ENCODE assay signal across 19 cellular contexts in the genomic region with DNA sequence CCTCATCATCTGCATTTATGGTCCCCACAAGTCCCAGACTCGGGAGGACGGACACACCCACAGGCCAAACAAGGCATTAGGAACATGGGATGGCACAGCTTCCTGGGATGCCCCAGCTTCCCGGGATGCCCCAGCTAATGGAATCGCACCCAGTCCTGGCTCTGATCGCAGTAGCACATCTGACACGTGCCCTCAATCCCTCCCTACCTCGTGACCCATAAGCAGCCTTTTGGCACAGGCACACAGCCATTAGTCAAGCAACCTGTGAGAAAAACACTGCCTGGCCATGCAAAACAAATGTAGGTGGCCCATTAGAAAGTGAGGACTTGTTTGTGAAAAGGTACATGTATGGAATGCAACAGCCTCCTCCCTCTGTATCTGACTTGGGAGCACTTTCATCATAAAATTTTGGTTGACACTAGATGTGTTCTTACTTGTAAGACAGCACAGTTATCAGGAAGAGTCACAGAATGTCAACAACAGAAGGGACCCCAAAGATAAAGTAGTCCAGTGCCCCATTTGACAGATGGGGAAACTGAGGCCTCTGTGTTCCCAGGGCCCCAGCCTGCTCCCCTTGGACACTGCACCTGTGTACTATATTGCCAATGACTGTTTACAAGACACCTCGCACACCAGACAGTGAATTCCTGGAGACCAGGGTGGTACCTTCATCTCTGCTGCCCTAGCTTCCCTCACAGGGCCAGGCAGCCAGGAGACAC. TPM values are rescaled to one million over a fixed set of nuclear protein-coding genes. Genes with fewer than 3 reads are reported as not detected.
A peak's percentile ranks its signal among the peaks of the same experiment; 100 is the strongest.
DNase-seq lines count a peak whose midpoint lies in the region; ATAC-seq, FAIRE-seq and TF ChIP-seq lines count a peak whose summit lies in the region.
"Had no signal": no experiment of that assay in that cellular context is flagged by ENCODE, and none has a peak within 500 bp of the region (broad histone marks: within the 10 kb centered on the region; RNA-seq: fewer than 3 reads in every experiment).

No MANE protein-coding gene starts in this region.

- no peak overlapping the region for H3K23ac ChIP-seq in H1 (ENCODE audit: insufficient read length)

- no peak overlapping the region for H3K56ac ChIP-seq in H1 (replicated peaks; ENCODE audit: insufficient read length, low read depth, low read length)

- H3K14ac ChIP-seq in H1 (ENCODE audit: insufficient read length), result no peak overlapping the region

- no peak overlapping the region; the same call in 1 of the 2 replicates for H2BK12ac ChIP-seq in H1 (ENCODE audit: low read depth, low read length)

- no peak overlapping the region for H3K4ac ChIP-seq in H1 (replicated peaks; ENCODE audit: insufficient read length, low read depth, low read length)

- H4K20me1 ChIP-seq in mammary epithelial cell (ENCODE audit: insufficient read depth, low read length) (no peaks in the 10 kb centered on the region), H1 (replicated peaks in 1 of 2; ENCODE audit: control insufficient read depth in 1 of 2, insufficient read depth in 2 of 2, low read length in 2 of 2) (peaks cover 5 to 7% of the 10 kb centered on the region in 2 experiments), neural progenitor cell (ENCODE audit: low read depth) (peaks cover 89% of the 10 kb centered on the region)

- H3K27ac ChIP-seq in mammary epithelial cell (ENCODE audit: insufficient read depth, low read depth, low read length) (no peak overlapping the region), H1 (ENCODE audit: low read depth, low read length) (no peak overlapping the region), neural progenitor cell (peak overlapping the region; percentile 61)
- H3K27ac ChIP-seq: SJCRH30, tibial artery had no signal

- FAIRE-seq in H1 (lab: Jason Lieb, UNC), result no peak
- FAIRE-seq: H54 had no signal

- H3K27me3 ChIP-seq in mammary epithelial cell (ENCODE audit: insufficient read depth, low read length) (no peaks in the 10 kb centered on the region), H1 (replicated peaks in 1 of 4; ENCODE audit: control insufficient read depth in 3 of 4, extremely low read depth in 1 of 4, insufficient read depth in 3 of 4, low read length in 3 of 4) (no peaks in the 10 kb centered on the region), neural progenitor cell (no peaks in the 10 kb centered on the region)
- H3K27me3 ChIP-seq: SJCRH30, tibial artery had no signal

- peaks cover 4% of the 10 kb centered on the region; the same call in 1 of the 2 replicates for H3K79me1 ChIP-seq in H1 (ENCODE audit: low read depth, low read length)

- H3K4me3 Mint-ChIP-seq in MCF 10A (ENCODE audit: unreplicated experiment) (peak overlapping the region; percentile 41), neural progenitor cell (peak overlapping the region; percentile 62)
- H3K4me3 Mint-ChIP-seq: CD4-positive, alpha-beta T cell had no signal

- no peak overlapping the region for H3K27ac Mint-ChIP-seq in MCF 10A (ENCODE audit: low read depth, unreplicated experiment)
- peak overlapping the region; percentile 95 for H3K27ac Mint-ChIP-seq in neural progenitor cell
- H3K27ac Mint-ChIP-seq: CD4-positive, alpha-beta T cell had no signal

- no peaks in the 10 kb centered on the region for H3K23me2 ChIP-seq in H1 (ENCODE audit: low read depth, low read length)

- WGBS in mammary epithelial cell (ENCODE audit: low coverage, missing lambda C conversion rate), result 54% methylated on average over 7 of the region's 8 CpGs
- WGBS in H1 (ENCODE audit: extremely low coverage in 1 of 2, insufficient coverage in 1 of 2, insufficient read length in 1 of 2, insufficient replicate concordance in 2 of 2, low coverage in 1 of 2, low lambda C conversion rate in 2 of 2, missing lambda C conversion rate in 1 of 2), 2 experiments, result 90% methylated on average over 8 of the region's 8 CpGs; no CpG with 5 or more reads in 1 of the 2 experiments

- no peak for TF ChIP-seq POLR2A in H1 (IDR thresholded peaks at IDR 0.05; ENCODE audit: control extremely low read depth in 1 of 2, low read depth in 2 of 2, low read length in 2 of 2)

- ATAC-seq in GM21447 (IDR thresholded peaks at IDR 0.05; ENCODE audit: unreplicated experiment) (no peak), GM21737 (IDR thresholded peaks at IDR 0.05; ENCODE audit: unreplicated experiment) (no peak)

- no peak overlapping the region for H2AK5ac ChIP-seq in H1 (ENCODE audit: low read depth, low read length)

- intact Hi-C loops in MCF 10A (cut with micrococcal nuclease) (no loop called here), mammary epithelial cell (cut with micrococcal nuclease) (no loop called here)

- H3K4me1 Mint-ChIP-seq in MCF 10A (ENCODE audit: insufficient read depth, unreplicated experiment) (peaks cover 78% of the 10 kb centered on the region), neural progenitor cell (peaks cover 88% of the 10 kb centered on the region)

- no peak overlapping the region for H2AFZ ChIP-seq in mammary epithelial cell (ENCODE audit: low read depth, low read length)
- no peak overlapping the region for H2AFZ ChIP-seq in H1 (ENCODE audit: low read length)
- H2AFZ ChIP-seq in neural progenitor cell (replicated peaks), result no peak overlapping the region

- H4K5ac ChIP-seq in H1 (ENCODE audit: insufficient read length, low read depth, low read length), result no peak overlapping the region

- H3K4me1 ChIP-seq in mammary epithelial cell (ENCODE audit: insufficient read depth, low read length) (peaks cover 50% of the 10 kb centered on the region), H1 (replicated peaks in 1 of 4; ENCODE audit: control insufficient read depth in 3 of 4, insufficient read depth in 4 of 4, low read length in 3 of 4) (peaks cover 18 to 46% (median 25%) of the 10 kb centered on the region in 4 experiments), neural progenitor cell (peaks cover 53% of the 10 kb centered on the region)

- BruUV-seq in MCF 10A (replicated peaks; lab: Mats Ljungman, UMichigan) (no TSS peak), mammary epithelial cell (replicated peaks; lab: Mats Ljungman, UMichigan) (no TSS peak)

- H3K27me3 Mint-ChIP-seq in MCF 10A (ENCODE audit: insufficient read depth, unreplicated experiment), result no peaks in the 10 kb centered on the region
- peaks cover 7% of the 10 kb centered on the region for H3K27me3 Mint-ChIP-seq in neural progenitor cell (ENCODE audit: insufficient read depth, low read depth)

- dilution Hi-C loops in mammary epithelial cell (cut with HindIII; ENCODE audit: low sequenced_read_pairs), result no loop called here

- H2BK15ac ChIP-seq in H1 (ENCODE audit: low read length), result no peak overlapping the region

- TF ChIP-seq CTCF in MCF 10A (IDR thresholded peaks at IDR 0.05; ENCODE audit: unreplicated experiment) (no peak), mammary epithelial cell (conservative IDR thresholded peaks at IDR 0.05 in 1 of 2, IDR thresholded peaks at IDR 0.05 in 1 of 2; ENCODE audit: extremely low read depth in 1 of 2, insufficient read depth in 1 of 2, low read depth in 1 of 2, low read length in 2 of 2) (no peak), H1 (IDR thresholded peaks at IDR 0.05; ENCODE audit: control extremely low read depth in 1 of 3, insufficient read depth in 1 of 3, low read depth in 1 of 3, low read length in 3 of 3) (no peak), neural progenitor cell (IDR thresholded peaks at IDR 0.05) (no peak)

- H3K9me3 Mint-ChIP-seq in MCF 10A (ENCODE audit: unreplicated experiment) (no peaks in the 10 kb centered on the region), neural progenitor cell (no peaks in the 10 kb centered on the region)
- H3K9me3 Mint-ChIP-seq: CD4-positive, alpha-beta T cell had no signal

- H3K4me2 ChIP-seq in mammary epithelial cell (ENCODE audit: insufficient read depth, low read depth, low read length) (no peak overlapping the region), H1 (ENCODE audit: insufficient read depth in 1 of 2, low read depth in 2 of 2, low read length in 2 of 2) (no peak overlapping the region), neural progenitor cell (peak overlapping the region; percentile 28)

- in situ Hi-C loops in mammary epithelial cell (cut with MboI; ENCODE audit: low sequenced_read_pairs in 2 of 2), result no loop called here

- 0 out of 2 replicates have a peak overlapping the region, but pooled peaks have one; percentile 14 for H2BK5ac ChIP-seq in H1 (ENCODE audit: low read depth, low read length)

- H4K91ac ChIP-seq in H1 (replicated peaks; ENCODE audit: insufficient read length, low read length), result no peak overlapping the region

- POLR2A ChIA-PET in MCF 10A (lab: Yijun Ruan, JAX) (interaction anchor here (0.6 to 20.5 kb wide), 13 partner anchors 7 to 51 kb away, joined by 3 to 903 read pairs (median 3); no protein-coding TSS in a partner anchor), H1 (lab: Charles Lee; ENCODE audit: partially characterized antibody) (interaction anchor here (0.6 to 0.8 kb wide), 3 partner anchors 33 to 145 kb away, joined by 3 to 5 read pairs (median 3); no protein-coding TSS in a partner anchor)

- TF ChIP-seq EP300 in H1 (IDR thresholded peaks at IDR 0.05; ENCODE audit: borderline replicate concordance in 1 of 2, low read depth in 2 of 2, low read length in 2 of 2), result no peak

- H3K9me3 ChIP-seq in mammary epithelial cell (replicated peaks; ENCODE audit: insufficient read depth, low read length) (no peaks in the 10 kb centered on the region), H1 (ENCODE audit: insufficient read depth in 2 of 2, low read depth in 1 of 2, low read length in 1 of 2) (no peaks in the 10 kb centered on the region), neural progenitor cell (ENCODE audit: low read depth) (no peaks in the 10 kb centered on the region)
- H3K9me3 ChIP-seq: SJCRH30, tibial artery had no signal

- DNase-seq in MCF 10A (ENCODE audit: unreplicated experiment) (peak; percentile 46), mammary epithelial cell (no peak), H1 (ENCODE audit: low read depth in 1 of 2, low spot score in 2 of 2) (no peak), neural progenitor cell (ENCODE audit: low spot score) (no peak), NCI-H1105 (lab: John Stamatoyannopoulos, UW) (no peak), SKM-1 treated with dmso at 0.1 percent for 144 hours (lab: John Stamatoyannopoulos, UW; ENCODE audit: unreplicated experiment) (no peak)
- DNase-seq: activated CD4-positive, alpha-beta T cell treated with anti-CD3 and anti-CD28 coated beads for 48 hours; activated naive CD4-positive, alpha-beta T cell treated with anti-CD3 and anti-CD28 coated beads, Interleukin-2, amount 50 U/mL, for 16 hours; activated T-cell treated with anti-CD3 and anti-CD28 coated beads for 4 hours; CD4-positive, alpha-beta T cell; MM.1S; NCI-H2107; stimulated activated CD4-positive, alpha-beta T cell treated with anti-CD3 and anti-CD28 coated beads, Interleukin-4, amount 100 ng/mL, for 24 hours; T-helper 9 cell; tibial artery had no signal

- H3K79me2 ChIP-seq in mammary epithelial cell (ENCODE audit: insufficient read depth, low read length) (peaks cover 94% of the 10 kb centered on the region), H1 (ENCODE audit: control insufficient read depth in 1 of 2, insufficient read depth in 2 of 2, low read length in 2 of 2) (peaks cover 4 to 80% of the 10 kb centered on the region in 2 experiments; a peak in 3 of 4 replicates), neural progenitor cell (ENCODE audit: low read depth) (peaks cover 92% of the 10 kb centered on the region)

- H3F3A ChIP-seq in neural progenitor cell (ENCODE audit: low read depth), result peaks cover 31% of the 10 kb centered on the region

- H3K18ac ChIP-seq in H1 (ENCODE audit: extremely low read depth, low read length), result no peak overlapping the region

- H3K36me3 ChIP-seq in mammary epithelial cell (ENCODE audit: insufficient read depth, low read length), result no peaks in the 10 kb centered on the region
- H3K36me3 ChIP-seq in H1 (ENCODE audit: control insufficient read depth in 2 of 4, insufficient read depth in 4 of 4, low read length in 3 of 4), result no peaks in the 10 kb centered on the region
- no peaks in the 10 kb centered on the region for H3K36me3 ChIP-seq in neural progenitor cell
- H3K36me3 ChIP-seq: SJCRH30, tibial artery had no signal

- H2BK120ac ChIP-seq in H1 (replicated peaks; ENCODE audit: low read depth, low read length), result no peak overlapping the region

- H3K4me3 ChIP-seq in mammary epithelial cell (replicated peaks in 1 of 3; ENCODE audit: insufficient read depth in 1 of 3, low read depth in 2 of 3, low read length in 3 of 3) (no peak overlapping the region), H1 (ENCODE audit: extremely low read depth in 1 of 4, insufficient read depth in 2 of 4, low read depth in 3 of 4, low read length in 4 of 4) (no peak overlapping the region), neural progenitor cell (no peak overlapping the region)
- H3K4me3 ChIP-seq: SJCRH30, tibial artery had no signal

- H2BK20ac ChIP-seq in H1 (ENCODE audit: low read length), result no peak overlapping the region

- no peak for TF ChIP-seq RAD21 in H1 (IDR thresholded peaks at IDR 0.05 in 1 of 2, conservative IDR thresholded peaks at IDR 0.05 in 1 of 2; ENCODE audit: low read depth in 2 of 2, low read length in 2 of 2)

- H4K8ac ChIP-seq in H1 (ENCODE audit: extremely low read depth, insufficient read depth, low read length), result no peak overlapping the region; the same call in 1 of the 2 replicates

- H3K36me3 Mint-ChIP-seq in MCF 10A (ENCODE audit: insufficient read depth, unreplicated experiment), result peaks cover 83% of the 10 kb centered on the region
- H3K36me3 Mint-ChIP-seq in neural progenitor cell, result no peaks in the 10 kb centered on the region

- CTCF ChIA-PET in MCF 10A (lab: Yijun Ruan, JAX), result interaction anchor here (1.1 to 2.2 kb wide), 3 partner anchors 12 to 45 kb away, joined by 3 to 14 read pairs (median 5); no protein-coding TSS in a partner anchor
- CTCF ChIA-PET in mammary epithelial cell (lab: Charles Lee; ENCODE audit: low non-redundant PET), result no interaction called here
- CTCF ChIA-PET in H1 (lab: Charles Lee; ENCODE audit: partially characterized antibody), result interaction anchor here (0.6 to 9.7 kb wide), 22 partner anchors 8 to 540 kb away, joined by 3 to 169 read pairs (median 10); a partner anchor contains a TSS

- H3K9ac ChIP-seq in mammary epithelial cell (ENCODE audit: insufficient read depth, low read length) (no peak overlapping the region), H1 (replicated peaks in 1 of 4; ENCODE audit: extremely low read depth in 1 of 4, low read depth in 3 of 4, low read length in 3 of 4) (no peak overlapping the region), neural progenitor cell (no peak overlapping the region)

RNA-seq across cellular contexts. Expression of a gene that starts 34.4 kb away (rescaled TPM):
- 126 and 127 TPM in 2 replicates for total RNA-seq in MCF 10A (2022)
- total RNA-seq in mammary epithelial cell, result 10 to 100 TPM; 40.8 to 76.5 TPM
- 31.5 TPM for polyA plus RNA-seq in mammary epithelial cell
- 142 TPM for polyA minus RNA-seq in mammary epithelial cell
- 71.4 and 71.8 TPM in 2 replicates for total RNA-seq in H1 (2021; fragmentation: NEBNext Ultra II Directional; extraction: Animal tissue kit (Norgen Biotek cat#: 25700))
- 15.6 and 31.4 TPM in 2 replicates for polyA plus RNA-seq in H1 (2011; rRNA removed)
- 29.7 TPM for polyA plus RNA-seq in H1 (2011; cell fraction: cytosol; rRNA removed)
- 105 TPM for polyA plus RNA-seq in H1 (2011; cell fraction: nucleus; rRNA removed)
- 37.5 to 47.2 TPM (median 44.9 TPM) in 4 replicates for polyA plus RNA-seq in H1 (2012, experiment 1 of 2)
- polyA plus RNA-seq in H1 (2012, experiment 2 of 2), result 14.3 TPM
- polyA plus RNA-seq in H1 (2013, experiment 1 of 2), result 33.3 TPM
- 32.1 TPM for polyA plus RNA-seq in H1 (2013, experiment 2 of 2)
- 36.3 and 52.4 TPM in 2 replicates for polyA minus RNA-seq in H1 (2011; rRNA and poly(A)+ RNA removed)
- 34.0 TPM for polyA minus RNA-seq in H1 (2011; cell fraction: cytosol; rRNA and poly(A)+ RNA removed)
- 45.7 TPM for polyA minus RNA-seq in H1 (2011; cell fraction: nucleus; rRNA and poly(A)+ RNA removed)
- 22.2 and 33.3 TPM in 2 replicates for total RNA-seq in neural progenitor cell (ENCODE audit: low replicate concordance)
